23 cellular contexts compared by ENCODE assay signal in the genomic region with DNA sequence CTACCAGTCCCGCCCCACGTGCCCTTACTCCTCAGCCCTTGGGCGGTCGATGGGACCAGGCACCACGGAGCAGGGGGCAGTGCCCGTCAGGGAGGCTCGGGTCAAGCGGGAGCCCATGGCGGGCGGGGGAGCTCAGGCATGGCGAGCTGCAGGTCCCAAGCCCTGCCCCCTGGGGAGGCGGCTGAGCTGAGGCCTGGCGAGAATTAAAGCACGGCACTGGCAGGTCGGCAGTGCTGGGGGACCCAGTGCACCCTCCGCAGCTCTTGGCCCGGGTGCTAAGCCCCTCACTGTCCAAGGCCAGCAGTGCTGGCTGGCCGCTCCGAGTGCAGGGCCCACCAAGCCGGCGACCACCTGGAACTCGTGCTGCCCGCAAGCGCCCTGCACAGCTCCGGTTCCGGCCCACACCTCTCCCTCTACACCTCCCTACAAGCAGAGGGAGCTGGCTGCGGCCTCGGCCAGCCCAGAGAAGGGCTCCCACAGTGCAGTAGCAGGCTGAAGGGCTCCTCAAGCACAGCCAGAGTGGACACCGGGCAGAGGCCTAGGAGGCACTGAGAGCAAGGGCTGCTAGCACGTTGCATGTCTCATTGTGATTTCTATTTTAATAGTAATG.
DNase-seq lines count a peak whose midpoint lies in the region; ATAC-seq lines count a peak whose summit lies in the region.
"Had no signal": no experiment of that assay in that cellular context is flagged by ENCODE, and none has a peak within 500 bp of the region (broad histone marks: within the 10 kb centered on the region; RNA-seq: fewer than 3 reads in every experiment).

No MANE protein-coding gene starts in this region.

- no peak overlapping the region for H3K4ac ChIP-seq in neuronal stem cell (ENCODE audit: low read length)

- H3K23ac ChIP-seq in neuronal stem cell (ENCODE audit: low read depth, low read length, poor library complexity): no peak overlapping the region

- DNase-seq in stimulated activated naive CD8-positive, alpha-beta T cell treated with anti-CD3 and anti-CD28 coated beads, Interleukin-15, amount 100 ng/mL, for 72 hours: no peak
- no peak for DNase-seq in stimulated activated naive CD8-positive, alpha-beta T cell treated with anti-CD3 and anti-CD28 coated beads, Interleukin-15, Interleukin-2, amounts not matched to agents 100 U/mL and 50 U/mL, for 24 hours
- DNase-seq in neuronal stem cell (ENCODE audit: low spot score) (no peak), NCI-H2081 (lab: John Stamatoyannopoulos, UW) (no peak), SW 1271 (lab: John Stamatoyannopoulos, UW) (no peak)
- DNase-seq: 8988T; ACHN; BE2C; C1 segment of cervical spinal cord; CD4-positive, alpha-beta memory T cell; CD4-positive, CD25-positive, alpha-beta regulatory T cell; CD8-positive, alpha-beta memory T cell; COR-L47; DMS 273 treated with DMSO at 0.1 percent for 48 hours; DMS153; DMS53; DMS79; DND-41; EL; GDM1 had no signal

- H2AK5ac ChIP-seq in neuronal stem cell (ENCODE audit: low read depth, low read length): no peak overlapping the region

- H4K91ac ChIP-seq in neuronal stem cell (ENCODE audit: low read depth, low read length, poor library complexity): no peak overlapping the region

- no peaks in the 10 kb centered on the region for H3K36me3 ChIP-seq in neuronal stem cell (replicated peaks in 1 of 2; ENCODE audit: control insufficient read depth in 2 of 2, insufficient read depth in 2 of 2, low read length in 2 of 2)
- H3K36me3 ChIP-seq: BE2C, BLaER1 had no signal

- H3K27me3 Mint-ChIP-seq in stimulated activated naive CD8-positive, alpha-beta T cell treated with anti-CD3 and anti-CD28 coated beads, Interleukin-15, amount 100 ng/mL, for 72 hours: peaks cover 16% of the 10 kb centered on the region

- H2AFZ ChIP-seq in neuronal stem cell (ENCODE audit: low read length): no peak overlapping the region

- H3K4me1 Mint-ChIP-seq in stimulated activated naive CD8-positive, alpha-beta T cell treated with anti-CD3 and anti-CD28 coated beads, Interleukin-15, amount 100 ng/mL, for 72 hours: peaks cover 6% of the 10 kb centered on the region
- H3K4me1 Mint-ChIP-seq: CD14-positive monocyte; CD4-positive, alpha-beta memory T cell; CD4-positive, CD25-positive, alpha-beta regulatory T cell; CD8-positive, alpha-beta memory T cell had no signal

- H3K9me3 ChIP-seq in neuronal stem cell (replicated peaks in 1 of 2; ENCODE audit: control insufficient read depth in 2 of 2, insufficient read depth in 1 of 2, low read depth in 1 of 2, low read length in 2 of 2): no peaks in the 10 kb centered on the region
- H3K9me3 ChIP-seq: BE2C had no signal

- no peaks in the 10 kb centered on the region for H3K9me3 Mint-ChIP-seq in stimulated activated naive CD8-positive, alpha-beta T cell treated with anti-CD3 and anti-CD28 coated beads, Interleukin-15, amount 100 ng/mL, for 72 hours
- H3K9me3 Mint-ChIP-seq: CD8-positive, alpha-beta memory T cell had no signal

- no peaks in the 10 kb centered on the region for H3K27me3 ChIP-seq in neuronal stem cell (ENCODE audit: control insufficient read depth in 3 of 3, insufficient read depth in 3 of 3, low read depth in 1 of 3, low read length in 3 of 3)
- H3K27me3 ChIP-seq: BE2C, BLaER1 had no signal

- H2BK120ac ChIP-seq in neuronal stem cell (ENCODE audit: low read depth, low read length): no peak overlapping the region

- H3K4me3 ChIP-seq in neuronal stem cell (ENCODE audit: low read length in 2 of 2): peak overlapping the region in 1 of 2 donors; percentile 35
- H3K4me3 ChIP-seq: BLaER1, GM12878 had no signal

- H3K4me3 Mint-ChIP-seq in stimulated activated naive CD8-positive, alpha-beta T cell treated with anti-CD3 and anti-CD28 coated beads, Interleukin-15, amount 100 ng/mL, for 72 hours: no peak overlapping the region
- H3K4me3 Mint-ChIP-seq: CD14-positive monocyte; CD4-positive, alpha-beta memory T cell; CD4-positive, CD25-positive, alpha-beta regulatory T cell; CD8-positive, alpha-beta memory T cell had no signal

- no peaks in the 10 kb centered on the region for H3K4me1 ChIP-seq in neuronal stem cell (ENCODE audit: control insufficient read depth in 2 of 2, insufficient read depth in 1 of 2, low read depth in 1 of 2, low read length in 2 of 2)
- H3K4me1 ChIP-seq: BE2C, BLaER1 had no signal

- no peak overlapping the region for H2BK5ac ChIP-seq in neuronal stem cell (ENCODE audit: low read length)

- H2BK15ac ChIP-seq in neuronal stem cell (ENCODE audit: low read length): no peak overlapping the region

- H3K14ac ChIP-seq in neuronal stem cell (ENCODE audit: low read length): peak overlapping the region; percentile 63

- H3K9ac ChIP-seq in neuronal stem cell (ENCODE audit: low read depth, low read length, poor library complexity): no peak overlapping the region
- H3K9ac ChIP-seq: BLaER1 had no signal

- no peak overlapping the region for H3K27ac Mint-ChIP-seq in stimulated activated naive CD8-positive, alpha-beta T cell treated with anti-CD3 and anti-CD28 coated beads, Interleukin-15, amount 100 ng/mL, for 72 hours
- H3K27ac Mint-ChIP-seq: CD14-positive monocyte; CD4-positive, alpha-beta memory T cell; CD4-positive, CD25-positive, alpha-beta regulatory T cell; CD8-positive, alpha-beta memory T cell had no signal

- peak; percentile 29 for ATAC-seq in stimulated activated naive CD8-positive, alpha-beta T cell treated with anti-CD3 and anti-CD28 coated beads, Interleukin-15, amount 100 ng/mL, for 72 hours
- ATAC-seq in stimulated activated naive CD8-positive, alpha-beta T cell treated with anti-CD3 and anti-CD28 coated beads, Interleukin-15, Interleukin-2, amounts not matched to agents 100 U/mL and 50 U/mL, for 24 hours: no peak
- ATAC-seq: GM12878 had no signal

- H3K18ac ChIP-seq in neuronal stem cell (ENCODE audit: low read length): no peak overlapping the region

- H3K27ac ChIP-seq in neuronal stem cell (replicated peaks; ENCODE audit: low read length): no peak overlapping the region
- H3K27ac ChIP-seq: BLaER1 had no signal

- WGBS in neuronal stem cell (ENCODE audit: extremely low coverage in 2 of 2, insufficient read length in 2 of 2, insufficient replicate concordance in 1 of 2), 2 donors: no CpG with 5 or more reads among the region's 30 CpGs

- no peak overlapping the region for H3K4me2 ChIP-seq in neuronal stem cell (ENCODE audit: insufficient read depth, low read length, poor library complexity, severe bottlenecking)
- H3K4me2 ChIP-seq: BLaER1 had no signal

- no peaks in the 10 kb centered on the region for H3K79me1 ChIP-seq in neuronal stem cell (ENCODE audit: low read depth, low read length)

- H4K8ac ChIP-seq in neuronal stem cell (ENCODE audit: low read depth, low read length): no peak overlapping the region

- H2BK12ac ChIP-seq in neuronal stem cell (ENCODE audit: low read length): no peak overlapping the region
